Comparison of ENCODE assay signal across 9 cellular contexts in the genomic region with DNA sequence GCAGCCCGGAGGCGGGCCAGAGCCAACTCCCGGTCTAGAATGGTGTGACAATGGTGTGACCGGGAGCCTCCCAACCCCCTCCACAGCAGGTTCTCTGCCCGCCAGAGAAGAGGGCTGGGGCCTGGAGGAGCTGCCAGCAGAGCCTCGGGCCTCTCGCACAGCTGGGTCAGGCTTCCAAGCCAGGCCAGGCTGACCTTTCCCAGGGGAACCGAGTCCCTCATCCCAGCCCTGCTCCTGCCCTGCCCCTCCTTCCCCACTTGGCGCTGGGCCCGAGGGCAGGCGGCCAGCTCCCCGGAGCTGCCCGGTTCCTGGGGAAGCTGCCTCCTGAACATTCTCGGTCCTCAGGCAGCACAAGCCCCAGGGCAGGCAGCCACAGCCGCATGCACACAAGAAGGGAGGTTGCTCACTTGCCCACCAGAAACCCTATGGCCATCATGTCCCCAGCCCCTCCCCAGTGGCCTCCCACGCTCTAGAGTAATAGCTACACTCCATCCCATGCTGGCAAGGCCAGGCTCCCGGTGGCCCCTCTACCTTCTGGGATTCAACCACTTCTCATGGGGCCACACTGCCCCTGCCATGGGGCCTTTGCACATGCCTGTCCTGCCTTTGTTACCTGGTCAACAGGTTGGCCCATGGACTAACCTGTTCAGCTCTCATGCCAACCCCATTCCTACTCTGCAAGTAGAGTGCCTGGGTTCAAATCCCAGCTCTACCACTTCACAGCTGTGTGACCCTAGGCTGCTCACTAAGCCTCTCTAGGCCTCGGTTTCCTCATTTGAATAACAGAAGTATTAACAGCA.
A peak's percentile ranks its signal among the peaks of the same experiment; 100 is the strongest.
DNase-seq lines count a peak whose midpoint lies in the region; ATAC-seq and TF ChIP-seq lines count a peak whose summit lies in the region.
"Had no signal": no experiment of that assay in that cellular context is flagged by ENCODE, and none has a peak within 500 bp of the region (broad histone marks: within the 10 kb centered on the region; RNA-seq: fewer than 3 reads in every experiment).

No MANE protein-coding gene starts in this region.

- no peaks in the 10 kb centered on the region for H3K27me3 Mint-ChIP-seq in mesothelial cell of epicardium (ENCODE audit: low read depth)
- no peaks in the 10 kb centered on the region for H3K27me3 Mint-ChIP-seq in activated T-cell treated with anti-CD3 and anti-CD28 coated beads, Interleukin-2, amount 50 U/mL, for 24 hours
- H3K27me3 Mint-ChIP-seq: activated naive CD8-positive, alpha-beta T cell treated with anti-CD3 and anti-CD28 coated beads, Interleukin-2, amount 10 ng/mL, durations not matched to agents 7 days and 5 days had no signal

- TF ChIP-seq CTCF in mesothelial cell of epicardium (IDR thresholded peaks at IDR 0.05; ENCODE audit: unreplicated experiment): no peak
- TF ChIP-seq CTCF in vagina (IDR thresholded peaks at IDR 0.05): no peak
- TF ChIP-seq CTCF in foreskin keratinocyte (conservative IDR thresholded peaks at IDR 0.05): no peak

- no peaks in the 10 kb centered on the region for H3K9me3 Mint-ChIP-seq in mesothelial cell of epicardium
- H3K9me3 Mint-ChIP-seq in activated T-cell treated with anti-CD3 and anti-CD28 coated beads, Interleukin-2, amount 50 U/mL, for 24 hours: no peaks in the 10 kb centered on the region
- H3K9me3 Mint-ChIP-seq: activated naive CD8-positive, alpha-beta T cell treated with anti-CD3 and anti-CD28 coated beads, Interleukin-2, amount 10 ng/mL, durations not matched to agents 7 days and 5 days had no signal

- no peaks in the 10 kb centered on the region for H3K9me3 ChIP-seq in ectodermal cell (ENCODE audit: control insufficient read depth, low read length)
- H3K9me3 ChIP-seq in vagina: no peaks in the 10 kb centered on the region

- 46 to 48% methylated on average over 18 of the region's 18 CpGs for WGBS in ectodermal cell, 2 experiments

- H3K27ac Mint-ChIP-seq in mesothelial cell of epicardium: peak overlapping the region; percentile 64
- H3K27ac Mint-ChIP-seq in activated T-cell treated with anti-CD3 and anti-CD28 coated beads, Interleukin-2, amount 50 U/mL, for 24 hours: no peak overlapping the region

- no peak for TF ChIP-seq POLR2A in vagina (IDR thresholded peaks at IDR 0.05)

- intact Hi-C loops in vagina (cut with DNase I): no loop called here

- DNase-seq in Ammon's horn (ENCODE audit: low spot score) (peak; percentile 81), NCI-H1092 treated with DMSO at 0.1 percent for 48 hours (lab: John Stamatoyannopoulos, UW) (peak; percentile 64), mesothelial cell of epicardium (ENCODE audit: low spot score in 2 of 2, unreplicated experiment in 2 of 2) (peak in 1 of 2 experiments; percentile 61), vagina (ENCODE audit: extremely low spot score in 2 of 2) (no peak), HUDEP-2 (lab: John Stamatoyannopoulos, UW; ENCODE audit: unreplicated experiment in 76 of 76) (no peak), foreskin keratinocyte (no peak)
- DNase-seq in activated T-cell treated with anti-CD3 and anti-CD28 coated beads, Interleukin-2, amount 50 U/mL, for 24 hours: no peak
- DNase-seq: activated naive CD8-positive, alpha-beta T cell treated with anti-CD3 and anti-CD28 coated beads, Interleukin-2, amount 10 ng/mL, durations not matched to agents 7 days and 5 days had no signal

- H3K27me3 ChIP-seq in ectodermal cell (ENCODE audit: control insufficient read depth, insufficient read depth, low read length, poor library complexity, severe bottlenecking): peaks cover 12% of the 10 kb centered on the region
- H3K27me3 ChIP-seq in vagina: no peaks in the 10 kb centered on the region
- H3K27me3 ChIP-seq in foreskin keratinocyte: no peaks in the 10 kb centered on the region

- H3K4me3 ChIP-seq in ectodermal cell (ENCODE audit: insufficient read depth, low read depth, low read length): no peak overlapping the region
- no peak overlapping the region for H3K4me3 ChIP-seq in vagina

- peaks cover 5% of the 10 kb centered on the region for H3K36me3 Mint-ChIP-seq in mesothelial cell of epicardium
- H3K36me3 Mint-ChIP-seq in activated T-cell treated with anti-CD3 and anti-CD28 coated beads, Interleukin-2, amount 50 U/mL, for 24 hours (ENCODE audit: low read depth): peaks cover 54% of the 10 kb centered on the region
- H3K36me3 Mint-ChIP-seq: activated naive CD8-positive, alpha-beta T cell treated with anti-CD3 and anti-CD28 coated beads, Interleukin-2, amount 10 ng/mL, durations not matched to agents 7 days and 5 days had no signal

- H3K27ac ChIP-seq in ectodermal cell (ENCODE audit: insufficient read depth, low read depth, low read length, poor library complexity, severe bottlenecking): peak overlapping the region; percentile 27
- H3K27ac ChIP-seq in vagina: peak overlapping the region; percentile 89
- H3K27ac ChIP-seq in foreskin keratinocyte: no peak overlapping the region

- H3K4me3 Mint-ChIP-seq in mesothelial cell of epicardium: no peak overlapping the region
- H3K4me3 Mint-ChIP-seq in activated T-cell treated with anti-CD3 and anti-CD28 coated beads, Interleukin-2, amount 50 U/mL, for 24 hours: no peak overlapping the region
- H3K4me3 Mint-ChIP-seq: activated naive CD8-positive, alpha-beta T cell treated with anti-CD3 and anti-CD28 coated beads, Interleukin-2, amount 10 ng/mL, durations not matched to agents 7 days and 5 days had no signal

- no peak for ATAC-seq in foreskin keratinocyte

- H3K4me1 Mint-ChIP-seq in mesothelial cell of epicardium: peaks cover 47% of the 10 kb centered on the region
- H3K4me1 Mint-ChIP-seq in activated T-cell treated with anti-CD3 and anti-CD28 coated beads, Interleukin-2, amount 50 U/mL, for 24 hours (ENCODE audit: low read depth): peaks cover 50% of the 10 kb centered on the region

- H3K36me3 ChIP-seq in ectodermal cell (ENCODE audit: control insufficient read depth, insufficient read depth, low read length) (no peaks in the 10 kb centered on the region), vagina (peaks cover 0 to 9% of the 10 kb centered on the region in 2 donors)

- H3K4me1 ChIP-seq in ectodermal cell (ENCODE audit: control insufficient read depth, insufficient read depth, low read length) (peaks cover 26% of the 10 kb centered on the region), vagina (peaks cover 100% of the 10 kb centered on the region), foreskin keratinocyte (peaks cover 21% of the 10 kb centered on the region)

Comparison
In these comparisons a context has a peak if more than half of its experiments do, and no peak if none do; other contexts are left out.
1. DNase-seq: peak in Ammon's horn (single experiment) and NCI-H1092 treated with DMSO at 0.1 percent for 48 hours (single experiment); none in vagina (0 of 2), HUDEP-2 (0 of 76), foreskin keratinocyte (0 of 2) and activated T-cell treated with anti-CD3 and anti-CD28 coated beads, Interleukin-2, amount 50 U/mL, for 24 hours (single experiment).